In the genomic region with DNA sequence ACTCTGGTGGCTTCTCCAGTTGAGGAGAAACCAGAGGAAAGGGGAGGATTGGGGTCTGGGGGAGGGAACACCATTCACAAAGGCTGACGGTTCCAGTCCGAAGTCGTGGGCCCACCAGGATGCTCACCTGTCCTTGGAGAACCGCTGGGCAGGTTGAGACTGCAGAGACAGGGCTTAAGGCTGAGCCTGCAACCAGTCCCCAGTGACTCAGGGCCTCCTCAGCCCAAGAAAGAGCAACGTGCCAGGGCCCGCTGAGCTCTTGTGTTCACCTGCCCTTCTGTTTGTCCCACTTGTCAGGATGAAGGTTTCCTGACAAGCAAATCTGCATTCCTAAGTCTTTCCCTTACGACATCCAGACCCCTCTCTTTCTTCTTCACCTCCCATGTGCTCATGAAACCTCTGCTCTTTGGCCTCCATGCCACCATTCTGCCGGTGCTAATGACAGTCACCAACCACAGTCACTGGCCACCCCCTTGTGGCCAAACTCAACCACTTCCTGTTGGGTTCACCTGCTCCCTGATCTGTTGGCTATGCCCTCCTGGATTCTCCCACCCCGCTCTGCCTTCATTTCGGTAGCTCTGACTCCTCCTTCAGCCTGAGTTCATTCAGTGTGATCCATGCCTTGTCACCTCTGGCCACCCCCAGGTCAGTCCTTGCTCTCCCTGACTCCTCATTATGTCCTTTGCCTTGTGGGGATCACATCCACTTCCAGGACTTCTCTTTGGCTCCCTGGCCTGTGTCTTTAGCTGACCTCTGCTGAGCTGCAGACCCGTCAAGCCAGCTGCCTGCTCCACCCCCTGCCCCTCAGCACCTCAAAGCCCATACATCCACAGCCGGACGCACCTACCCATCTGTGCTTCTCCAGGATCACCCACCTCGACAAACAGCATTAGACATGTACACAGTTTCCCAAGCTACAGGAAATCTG, we compare ENCODE assay signal across 8 cellular contexts. TPM values are rescaled to one million over a fixed set of nuclear protein-coding genes. Genes with fewer than 3 reads are reported as not detected.
DNase-seq lines count a peak whose midpoint lies in the region; ATAC-seq lines count a peak whose summit lies in the region.

No MANE protein-coding gene starts in this region.

- no peaks in the 10 kb centered on the region for H3K9me3 Mint-ChIP-seq in naive thymus-derived CD4-positive, alpha-beta T cell

- H3K4me1 ChIP-seq in naive thymus-derived CD4-positive, alpha-beta T cell (ENCODE audit: control insufficient read depth in 2 of 2, insufficient read depth in 2 of 2, low read length in 2 of 2) = no peaks in the 10 kb centered on the region

- H3K27me3 Mint-ChIP-seq in naive thymus-derived CD4-positive, alpha-beta T cell = peaks cover 6 to 30% (median 15%) of the 10 kb centered on the region in 5 donors

- POLR2A ChIA-PET in naive thymus-derived CD4-positive, alpha-beta T cell (lab: Charles Lee) = no interaction called here

- no peak overlapping the region for H3K4me3 ChIP-seq in naive thymus-derived CD4-positive, alpha-beta T cell (ENCODE audit: low read length)

- peak; percentile 56 for ATAC-seq in GM21723 (IDR thresholded peaks at IDR 0.05; ENCODE audit: unreplicated experiment)
- no peak for ATAC-seq in naive thymus-derived CD4-positive, alpha-beta T cell
- ATAC-seq in HG03135 (IDR thresholded peaks at IDR 0.05; ENCODE audit: unreplicated experiment) = no peak

- H3K4me3 Mint-ChIP-seq in naive thymus-derived CD4-positive, alpha-beta T cell = no peak overlapping the region

- H3K36me3 Mint-ChIP-seq in naive thymus-derived CD4-positive, alpha-beta T cell = peaks cover 0 to 4% (median 0%) of the 10 kb centered on the region in 5 donors

- H3K36me3 ChIP-seq in naive thymus-derived CD4-positive, alpha-beta T cell (ENCODE audit: control insufficient read depth in 2 of 3, insufficient read depth in 3 of 3, low read length in 3 of 3) = no peaks in the 10 kb centered on the region

- peaks cover 0 to 15% (median 0%) of the 10 kb centered on the region in 7 donors for H3K4me1 Mint-ChIP-seq in naive thymus-derived CD4-positive, alpha-beta T cell

- H3K27ac ChIP-seq in naive thymus-derived CD4-positive, alpha-beta T cell (ENCODE audit: low read depth, low read length) = no peak overlapping the region
- no peak overlapping the region for H3K27ac ChIP-seq in substantia nigra (ENCODE audit: low read depth, low read length, poor library complexity, severe bottlenecking)

- no peaks in the 10 kb centered on the region for H3K9me3 ChIP-seq in naive thymus-derived CD4-positive, alpha-beta T cell (ENCODE audit: control insufficient read depth in 2 of 3, low read length in 3 of 3)

- intact Hi-C loops in naive thymus-derived CD4-positive, alpha-beta T cell (cut with micrococcal nuclease) = no loop called here

- DNase-seq in Daoy (ENCODE audit: low read depth) = peak; percentile 39
- peak; percentile 18 for DNase-seq in OCI-M1 (lab: John Stamatoyannopoulos, UW)
- peak; percentile 62 for DNase-seq in kidney tubule cell (ENCODE audit: low spot score)
- DNase-seq in C1 segment of cervical spinal cord (lab: John Stamatoyannopoulos, UW) = no peak
- DNase-seq in naive thymus-derived CD4-positive, alpha-beta T cell = no peak
- no peak for DNase-seq in substantia nigra (lab: John Stamatoyannopoulos, UW)

- no peak overlapping the region for H3K27ac Mint-ChIP-seq in naive thymus-derived CD4-positive, alpha-beta T cell

- CTCF ChIA-PET in naive thymus-derived CD4-positive, alpha-beta T cell (lab: Charles Lee) = interaction anchor here (0.6 kb wide), 1 partner anchor 19 kb away, joined by 3 read pairs; no protein-coding TSS in a partner anchor

- H3K27me3 ChIP-seq in naive thymus-derived CD4-positive, alpha-beta T cell (ENCODE audit: control insufficient read depth in 2 of 2, insufficient read depth in 2 of 2, low read length in 2 of 2) = no peaks in the 10 kb centered on the region

RNA-seq across cellular contexts. Expression of gene EMX1, which starts 17.6 kb away (rescaled TPM):
- total RNA-seq in Daoy (2014; rRNA removed; shearing (Covaris generic)) = 0.06 and 0.29 TPM in 2 replicates
- not detected for total RNA-seq in naive thymus-derived CD4-positive, alpha-beta T cell
- not detected for polyA plus RNA-seq in naive thymus-derived CD4-positive, alpha-beta T cell

RNA-seq across cellular contexts. Expression of gene SPR, which starts 47.7 kb away (rescaled TPM):
- total RNA-seq in Daoy (2014; rRNA removed; shearing (Covaris generic)) = 33.7 and 39.1 TPM in 2 replicates
- 1 to 10 TPM in 2 of 5 experiments, under 1 TPM in 2, not detected in 1; 0.24 to 2.3 (median 0.98) TPM for total RNA-seq in naive thymus-derived CD4-positive, alpha-beta T cell
- 1 to 10 TPM in 1 of 2 donors, not detected in 1; 1.0 TPM for polyA plus RNA-seq in naive thymus-derived CD4-positive, alpha-beta T cell

Comparison
In these comparisons a context has a peak if more than half of its experiments do, and no peak if none do; other contexts are left out.
1. DNase-seq: peak in Daoy (single experiment), OCI-M1 (single experiment) and kidney tubule cell (single experiment); none in C1 segment of cervical spinal cord (0 of 14), naive thymus-derived CD4-positive, alpha-beta T cell (0 of 9) and substantia nigra (0 of 49).
2. RNA of gene SPR, which starts 47.7 kb away (total RNA-seq): 33.7 to 39.1 TPM in Daoy; 0.24 to 2.3 TPM in naive thymus-derived CD4-positive, alpha-beta T cell; every median in the first group is over 10 times any median in the second.